ENCODE assay signal across 8 cellular contexts in genomic region chr16:70253291-70254094, GRCh38. TPM values are rescaled to one million over a fixed set of nuclear protein-coding genes. Genes with fewer than 3 reads are reported as not detected.
DNase-seq lines count a peak whose midpoint lies in the region; ATAC-seq and TF ChIP-seq lines count a peak whose summit lies in the region.

No MANE protein-coding gene starts in this region.

- H3K4me1 Mint-ChIP-seq in activated naive CD4-positive, alpha-beta T cell treated with anti-CD3 and anti-CD28 coated beads, Interleukin-2, amount 10 ng/mL, durations not matched to agents 7 days and 5 days, result peaks cover 20% of the 10 kb centered on the region
- peaks cover 15% of the 10 kb centered on the region for H3K4me1 Mint-ChIP-seq in stimulated activated naive CD8-positive, alpha-beta T cell treated with anti-CD3 and anti-CD28 coated beads, Interleukin-15, Interleukin-2, amounts not matched to agents 100 ng/mL and 50 ng/mL, for 24 hours (ENCODE audit: low read depth)

- CTCF ChIA-PET in activated naive CD4-positive, alpha-beta T cell treated with anti-CD3 and anti-CD28 coated beads, Interleukin-2, amount 10 ng/mL, durations not matched to agents 7 days and 5 days (lab: Charles Lee), result interaction anchor here (0.7 to 2.9 kb wide), 6 partner anchors 9 to 128 kb away, joined by 3 to 15 read pairs (median 7); partner anchors contain the start of gene DDX19B

- H3K36me3 Mint-ChIP-seq in activated naive CD4-positive, alpha-beta T cell treated with anti-CD3 and anti-CD28 coated beads, Interleukin-2, amount 10 ng/mL, durations not matched to agents 7 days and 5 days, result peaks cover 45% of the 10 kb centered on the region
- H3K36me3 Mint-ChIP-seq in stimulated activated naive CD8-positive, alpha-beta T cell treated with anti-CD3 and anti-CD28 coated beads, Interleukin-15, Interleukin-2, amounts not matched to agents 100 ng/mL and 50 ng/mL, for 24 hours (ENCODE audit: low read depth), result peaks cover 76% of the 10 kb centered on the region

- DNase-seq in NCI-H2196 (lab: John Stamatoyannopoulos, UW; ENCODE audit: unreplicated experiment), result peak; percentile 2
- DNase-seq in NCI-H2196 treated with DMSO at 0.1 percent for 48 hours (lab: John Stamatoyannopoulos, UW; ENCODE audit: unreplicated experiment), result no peak
- DNase-seq in activated naive CD4-positive, alpha-beta T cell treated with anti-CD3 and anti-CD28 coated beads, Interleukin-2, amount 10 ng/mL, durations not matched to agents 7 days and 5 days, result peak; percentile 56
- peak; percentile 70 for DNase-seq in iPS-NIHi7 (ENCODE audit: extremely low spot score)
- no peak for DNase-seq in NCI-H2029 treated with DMSO at 0.1 percent for 48 hours (lab: John Stamatoyannopoulos, UW)
- DNase-seq in sciatic nerve (ENCODE audit: low spot score), result no peak

- H3K27me3 Mint-ChIP-seq in activated naive CD4-positive, alpha-beta T cell treated with anti-CD3 and anti-CD28 coated beads, Interleukin-2, amount 10 ng/mL, durations not matched to agents 7 days and 5 days, result no peaks in the 10 kb centered on the region
- H3K27me3 Mint-ChIP-seq in stimulated activated naive CD8-positive, alpha-beta T cell treated with anti-CD3 and anti-CD28 coated beads, Interleukin-15, Interleukin-2, amounts not matched to agents 100 ng/mL and 50 ng/mL, for 24 hours, result no peaks in the 10 kb centered on the region

- peak; percentile 52 for TF ChIP-seq CTCF in LNCAP (IDR thresholded peaks at IDR 0.05)

- peak overlapping the region; percentile 11 for H3K27ac Mint-ChIP-seq in activated naive CD4-positive, alpha-beta T cell treated with anti-CD3 and anti-CD28 coated beads, Interleukin-2, amount 10 ng/mL, durations not matched to agents 7 days and 5 days
- H3K27ac Mint-ChIP-seq in stimulated activated naive CD8-positive, alpha-beta T cell treated with anti-CD3 and anti-CD28 coated beads, Interleukin-15, Interleukin-2, amounts not matched to agents 100 ng/mL and 50 ng/mL, for 24 hours, result peak overlapping the region; percentile 61

- no peak for ATAC-seq in sciatic nerve

- H3K4me3 Mint-ChIP-seq in activated naive CD4-positive, alpha-beta T cell treated with anti-CD3 and anti-CD28 coated beads, Interleukin-2, amount 10 ng/mL, durations not matched to agents 7 days and 5 days, result no peak overlapping the region
- no peak overlapping the region for H3K4me3 Mint-ChIP-seq in stimulated activated naive CD8-positive, alpha-beta T cell treated with anti-CD3 and anti-CD28 coated beads, Interleukin-15, Interleukin-2, amounts not matched to agents 100 ng/mL and 50 ng/mL, for 24 hours

- intact Hi-C loops in sciatic nerve (cut with DNase I), result no loop called here

- no peaks in the 10 kb centered on the region for H3K9me3 Mint-ChIP-seq in activated naive CD4-positive, alpha-beta T cell treated with anti-CD3 and anti-CD28 coated beads, Interleukin-2, amount 10 ng/mL, durations not matched to agents 7 days and 5 days
- no peaks in the 10 kb centered on the region for H3K9me3 Mint-ChIP-seq in stimulated activated naive CD8-positive, alpha-beta T cell treated with anti-CD3 and anti-CD28 coated beads, Interleukin-15, Interleukin-2, amounts not matched to agents 100 ng/mL and 50 ng/mL, for 24 hours

RNA-seq across cellular contexts. Expression of gene EXOSC6, which starts 1.8 kb away (rescaled TPM):
- total RNA-seq in sciatic nerve, result 17.5 TPM

RNA-seq across cellular contexts. Expression of gene AARS1, which starts 35.8 kb away (rescaled TPM):
- total RNA-seq in sciatic nerve, result 73.3 TPM

RNA-seq across cellular contexts. Expression of gene DDX19B, which starts 45.5 kb away (rescaled TPM):
- 22.1 TPM for total RNA-seq in sciatic nerve

Comparison
In these comparisons a context has a peak if more than half of its experiments do, and no peak if none do; other contexts are left out.
1. DNase-seq: peak in NCI-H2196 (single experiment), activated naive CD4-positive, alpha-beta T cell treated with anti-CD3 and anti-CD28 coated beads, Interleukin-2, amount 10 ng/mL, durations not matched to agents 7 days and 5 days (single experiment) and iPS-NIHi7 (single experiment); none in NCI-H2196 treated with DMSO at 0.1 percent for 48 hours (single experiment), NCI-H2029 treated with DMSO at 0.1 percent for 48 hours (single experiment) and sciatic nerve (single experiment).